In genomic region chr19:5018224-5019015, GRCh38 we compare ENCODE assay signal across 18 cellular contexts. TPM values are rescaled to one million over a fixed set of nuclear protein-coding genes. Genes with fewer than 3 reads are reported as not detected.
DNase-seq lines count a peak whose midpoint lies in the region; ATAC-seq and TF ChIP-seq lines count a peak whose summit lies in the region.
"Had no signal": no experiment of that assay in that cellular context is flagged by ENCODE, and none has a peak within 500 bp of the region (broad histone marks: within the 10 kb centered on the region; RNA-seq: fewer than 3 reads in every experiment).

No MANE protein-coding gene starts in this region.

- ATAC-seq in Right ventricle myocardium superior (ENCODE audit: poor library complexity) (no peak), left cardiac atrium (no peak)
- ATAC-seq: activated CD4-positive, alpha-beta T cell treated with anti-CD3 and anti-CD28 coated beads for 36 hours had no signal

- TF ChIP-seq CTCF in AG10803 (conservative IDR thresholded peaks at IDR 0.05; ENCODE audit: low read length): no peak

- H3K4me3 ChIP-seq in AG10803 (ENCODE audit: low read length): no peak overlapping the region
- H3K4me3 ChIP-seq: SJSA1 had no signal

- DNase-seq in AG10803 (ENCODE audit: low read depth) (peak; percentile 69), LHCN-M2 (ENCODE audit: low read depth) (peak; percentile 34), epidermal melanocyte (ENCODE audit: insufficient read length, low spot score) (peak; percentile 61), myocyte (ENCODE audit: low read depth) (peak; percentile 61), NCI-H2081 treated with DMSO at 0.1 percent for 48 hours (lab: John Stamatoyannopoulos, UW) (no peak), Right ventricle myocardium superior (no peak), KG1 (lab: John Stamatoyannopoulos, UW) (no peak), left cardiac atrium (no peak)
- DNase-seq: activated CD4-positive, alpha-beta T cell treated with anti-CD3 and anti-CD28 coated beads for 36 hours; activated T-cell treated with anti-CD3 and anti-CD28 coated beads for 4 hours; central memory CD4-positive, alpha-beta T cell; GF-D8; HCEC 1CT; head of caudate nucleus; islet precursor cell; mesendoderm; NCI-H187 treated with DMSO at 0.1 percent for 48 hours had no signal

- intact Hi-C loops in Right ventricle myocardium superior (cut with DNase I) (no loop called here), left cardiac atrium (cut with DNase I) (no loop called here)

RNA-seq across cellular contexts. Expression of gene KDM4B, which starts 49.5 kb away (rescaled TPM):
- total RNA-seq in LHCN-M2 (2014; rRNA removed) (15.0 and 15.8 TPM in 2 replicates), myocyte (25.8 and 41.9 TPM in 2 replicates), Right ventricle myocardium superior (34.6 TPM), left cardiac atrium (10 to 100 TPM; 22.2 to 27.8 TPM)
- polyA plus RNA-seq in LHCN-M2 (2012): 17.9 TPM
- polyA plus RNA-seq in myocyte (2012): 51.5 TPM

Comparison
In these comparisons a context has a peak if more than half of its experiments do, and no peak if none do; other contexts are left out.
1. DNase-seq: peak in AG10803 (single experiment), LHCN-M2 (single experiment), epidermal melanocyte (single experiment) and myocyte (single experiment); none in NCI-H2081 treated with DMSO at 0.1 percent for 48 hours (single experiment), Right ventricle myocardium superior (single experiment), KG1 (single experiment) and left cardiac atrium (single experiment).